23 cellular contexts compared by ENCODE assay signal in the genomic region with DNA sequence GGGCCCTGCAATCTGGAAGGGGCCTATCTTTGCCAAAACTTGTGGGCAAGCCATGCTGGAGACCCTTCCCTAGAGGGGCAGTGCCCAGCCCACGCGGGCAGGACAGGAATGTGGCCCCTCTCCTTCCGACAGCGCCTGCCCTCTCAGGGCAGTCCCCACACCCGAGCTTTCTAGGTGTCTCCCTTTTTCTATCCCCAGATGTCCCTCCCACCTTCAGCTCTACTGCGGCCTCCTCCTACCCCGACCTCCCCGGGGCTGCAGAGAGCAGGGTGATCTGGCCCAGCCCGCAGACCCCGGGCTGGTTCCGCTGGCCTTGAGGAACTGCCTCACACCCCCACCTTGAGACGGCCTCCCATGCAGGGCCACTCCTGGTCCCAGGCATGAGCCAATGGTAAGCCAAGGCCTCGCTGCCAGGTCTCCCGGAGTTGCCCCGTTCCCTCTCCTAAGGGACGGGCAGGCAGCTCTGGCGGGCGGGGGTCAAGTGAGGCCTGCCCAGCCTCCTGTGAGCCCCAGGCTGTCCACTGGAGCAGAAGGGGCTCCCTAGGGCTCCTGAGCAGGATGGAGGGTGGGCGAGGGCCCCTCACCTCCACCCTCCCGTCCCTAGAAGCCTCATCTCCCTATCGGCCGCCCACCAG. TPM values are rescaled to one million over a fixed set of nuclear protein-coding genes. Genes with fewer than 3 reads are reported as not detected.
DNase-seq lines count a peak whose midpoint lies in the region; ATAC-seq and TF ChIP-seq lines count a peak whose summit lies in the region.
"Had no signal": no experiment of that assay in that cellular context is flagged by ENCODE, and none has a peak within 500 bp of the region (broad histone marks: within the 10 kb centered on the region; RNA-seq: fewer than 3 reads in every experiment).

No MANE protein-coding gene starts in this region.

- no peaks in the 10 kb centered on the region for H3K79me2 ChIP-seq in GM23338 (replicated peaks; ENCODE audit: insufficient read depth)

- peaks cover 75% of the 10 kb centered on the region for H3K4me1 Mint-ChIP-seq in activated CD4-positive, alpha-beta memory T cell treated with anti-CD3 and anti-CD28 coated beads, Interleukin-2, amount 10 ng/mL, durations not matched to agents 7 days and 5 days
- peaks cover 75% of the 10 kb centered on the region for H3K4me1 Mint-ChIP-seq in activated CD4-positive, alpha-beta memory T cell treated with anti-CD3 and anti-CD28 coated beads for 36 hours (ENCODE audit: low read depth)
- H3K4me1 Mint-ChIP-seq in GM23338 (peaks cover 25% of the 10 kb centered on the region), endodermal cell (peaks cover 27% of the 10 kb centered on the region)

- TF ChIP-seq CTCF in GM23338 (conservative IDR thresholded peaks at IDR 0.05; ENCODE audit: low read depth in 2 of 2) (no peak), endodermal cell (conservative IDR thresholded peaks at IDR 0.05) (no peak), gastrocnemius medialis (IDR thresholded peaks at IDR 0.05 in 4 of 5, conservative IDR thresholded peaks at IDR 0.05 in 1 of 5) (no peak)

- 90 to 96% methylated on average over 14 to 22 of the region's 22 CpGs for WGBS in endodermal cell (ENCODE audit: insufficient coverage in 1 of 2, insufficient read length in 1 of 2), 2 experiments

- no peaks in the 10 kb centered on the region for H3F3A ChIP-seq in GM23338 (replicated peaks; ENCODE audit: low read depth)

- CTCF ChIA-PET in activated CD4-positive, alpha-beta memory T cell treated with anti-CD3 and anti-CD28 coated beads, Interleukin-2, amount 10 ng/mL, durations not matched to agents 7 days and 5 days (lab: Charles Lee) = interaction anchor here (5.3 kb wide), 1 partner anchor 10 kb away, joined by 41 read pairs; no protein-coding TSS in a partner anchor
- CTCF ChIA-PET in activated CD4-positive, alpha-beta memory T cell treated with anti-CD3 and anti-CD28 coated beads for 36 hours (lab: Charles Lee) = interaction anchor here (1.3 kb wide), 1 partner anchor 12 kb away, joined by 4 read pairs; no protein-coding TSS in a partner anchor

- DNase-seq in activated CD4-positive, alpha-beta memory T cell treated with anti-CD3 and anti-CD28 coated beads, Interleukin-2, amount 10 ng/mL, durations not matched to agents 7 days and 5 days = no peak
- no peak for DNase-seq in activated CD4-positive, alpha-beta memory T cell treated with anti-CD3 and anti-CD28 coated beads for 36 hours
- no peak for DNase-seq in GM23338 (ENCODE audit: low spot score)
- no peak for DNase-seq in endodermal cell
- DNase-seq in gastrocnemius medialis = no peak
- DNase-seq in COR-L47 (lab: John Stamatoyannopoulos, UW) = no peak
- no peak for DNase-seq in DMS153 treated with DMSO at 0.1 percent for 48 hours (lab: John Stamatoyannopoulos, UW; ENCODE audit: unreplicated experiment)
- DNase-seq: activated B cell treated with CpG ODN at 0.5 μM for 24 hours; activated CD4-positive, alpha-beta T cell treated with anti-CD3 and anti-CD28 coated beads, Interleukin-2, amount 50 U/mL, for 4 hours; activated naive CD4-positive, alpha-beta T cell treated with anti-CD3 and anti-CD28 coated beads, Interleukin-2, amount 50 U/mL, for 16 hours; amniotic stem cell; hippocampal formation; Karpas-422; mesenchymal stem cell; NCI-H146; NCI-H524 treated with DMSO at 0.1 percent for 48 hours; SHP77 had no signal

- peak overlapping the region; percentile 51 for H3K27ac Mint-ChIP-seq in activated CD4-positive, alpha-beta memory T cell treated with anti-CD3 and anti-CD28 coated beads, Interleukin-2, amount 10 ng/mL, durations not matched to agents 7 days and 5 days
- no peak overlapping the region for H3K27ac Mint-ChIP-seq in activated CD4-positive, alpha-beta memory T cell treated with anti-CD3 and anti-CD28 coated beads for 36 hours
- H3K27ac Mint-ChIP-seq in GM23338 (no peak overlapping the region), endodermal cell (peak overlapping the region; percentile 44)
- H3K27ac Mint-ChIP-seq: activated T-helper 17 cell treated with anti-CD3 and anti-CD28 coated beads, Interleukin-2, amount 50 U/mL, for 72 hours had no signal

- intact Hi-C loops in activated CD4-positive, alpha-beta memory T cell treated with anti-CD3 and anti-CD28 coated beads for 36 hours (cut with micrococcal nuclease) = no loop called here
- intact Hi-C loops in gastrocnemius medialis (cut with DNase I; ENCODE audit: low total_unique reads) = no loop called here

- H3K27me3 Mint-ChIP-seq in activated CD4-positive, alpha-beta memory T cell treated with anti-CD3 and anti-CD28 coated beads, Interleukin-2, amount 10 ng/mL, durations not matched to agents 7 days and 5 days = peaks cover 2% of the 10 kb centered on the region
- H3K27me3 Mint-ChIP-seq in activated CD4-positive, alpha-beta memory T cell treated with anti-CD3 and anti-CD28 coated beads for 36 hours = peaks cover 18% of the 10 kb centered on the region
- H3K27me3 Mint-ChIP-seq in GM23338 (ENCODE audit: insufficient read depth, low read depth, poor library complexity) (peaks cover 13% of the 10 kb centered on the region), endodermal cell (ENCODE audit: insufficient read depth) (no peaks in the 10 kb centered on the region)
- H3K27me3 Mint-ChIP-seq: activated B cell treated with CpG ODN at 0.5 μM for 24 hours; activated T-helper 17 cell treated with anti-CD3 and anti-CD28 coated beads, Interleukin-2, amount 50 U/mL, for 72 hours had no signal

- H3K27me3 ChIP-seq in GM23338 (ENCODE audit: insufficient read depth) (no peaks in the 10 kb centered on the region), endodermal cell (ENCODE audit: control insufficient read depth, insufficient read depth, low read length, poor library complexity, severe bottlenecking) (no peaks in the 10 kb centered on the region), gastrocnemius medialis (no peaks in the 10 kb centered on the region)
- H3K27me3 ChIP-seq: breast epithelium, tibial nerve had no signal

- TF ChIP-seq POLR2A in gastrocnemius medialis (IDR thresholded peaks at IDR 0.05) = no peak

- POLR2A ChIA-PET in activated CD4-positive, alpha-beta memory T cell treated with anti-CD3 and anti-CD28 coated beads, Interleukin-2, amount 10 ng/mL, durations not matched to agents 7 days and 5 days (lab: Charles Lee) = interaction anchor here (11.5 to 34.9 kb wide), 2 partner anchors 7 to 29 kb away, joined by 409 to 3221 read pairs; a partner anchor contains a TSS
- POLR2A ChIA-PET in activated CD4-positive, alpha-beta memory T cell treated with anti-CD3 and anti-CD28 coated beads for 36 hours (lab: Charles Lee) = no interaction called here

- H3K9ac ChIP-seq in endodermal cell (ENCODE audit: extremely low read depth, low read length, poor library complexity, severe bottlenecking) = no peak overlapping the region

- H3K36me3 Mint-ChIP-seq in activated CD4-positive, alpha-beta memory T cell treated with anti-CD3 and anti-CD28 coated beads, Interleukin-2, amount 10 ng/mL, durations not matched to agents 7 days and 5 days (ENCODE audit: low read depth) = peaks cover 34% of the 10 kb centered on the region
- H3K36me3 Mint-ChIP-seq in activated CD4-positive, alpha-beta memory T cell treated with anti-CD3 and anti-CD28 coated beads for 36 hours = peaks cover 16% of the 10 kb centered on the region
- peaks cover 5% of the 10 kb centered on the region; the same call in 1 of the 3 replicates for H3K36me3 Mint-ChIP-seq in GM23338 (ENCODE audit: low read depth)
- peaks cover 4% of the 10 kb centered on the region for H3K36me3 Mint-ChIP-seq in endodermal cell (ENCODE audit: low read depth)

- no peak overlapping the region for H3K4me2 ChIP-seq in GM23338

- H3K36me3 ChIP-seq in GM23338 (ENCODE audit: insufficient read depth) = no peaks in the 10 kb centered on the region
- H3K36me3 ChIP-seq in endodermal cell (ENCODE audit: control insufficient read depth, insufficient read depth, low read length) = peaks cover 6% of the 10 kb centered on the region
- H3K36me3 ChIP-seq in gastrocnemius medialis = no peaks in the 10 kb centered on the region
- H3K36me3 ChIP-seq: breast epithelium had no signal

- H2AFZ ChIP-seq in GM23338 = no peak overlapping the region

- H3K27ac ChIP-seq in GM23338 (ENCODE audit: low read depth) (no peak overlapping the region), endodermal cell (ENCODE audit: low read depth, low read length) (no peak overlapping the region), gastrocnemius medialis (peak overlapping the region; percentile 18 to 86 (median 70))
- H3K27ac ChIP-seq: coronary artery had no signal

- no peak overlapping the region for H3K4me3 ChIP-seq in GM23338
- no peak overlapping the region for H3K4me3 ChIP-seq in endodermal cell (ENCODE audit: low read length)
- H3K4me3 ChIP-seq in gastrocnemius medialis = no peak overlapping the region
- H3K4me3 ChIP-seq: breast epithelium, coronary artery, tibial nerve had no signal

- no peak overlapping the region for H3K4me3 Mint-ChIP-seq in activated CD4-positive, alpha-beta memory T cell treated with anti-CD3 and anti-CD28 coated beads, Interleukin-2, amount 10 ng/mL, durations not matched to agents 7 days and 5 days
- no peak overlapping the region for H3K4me3 Mint-ChIP-seq in activated CD4-positive, alpha-beta memory T cell treated with anti-CD3 and anti-CD28 coated beads for 36 hours
- H3K4me3 Mint-ChIP-seq in GM23338 (no peak overlapping the region), endodermal cell (no peak overlapping the region)
- H3K4me3 Mint-ChIP-seq: activated B cell treated with CpG ODN at 0.5 μM for 24 hours had no signal

- in situ Hi-C loops in gastrocnemius medialis (cut with MboI; ENCODE audit: low sequenced_read_pairs in 4 of 4) = no loop called here

- H3K9me3 ChIP-seq in endodermal cell (ENCODE audit: control insufficient read depth, low read length) (no peaks in the 10 kb centered on the region), gastrocnemius medialis (no peaks in the 10 kb centered on the region)
- H3K9me3 ChIP-seq: breast epithelium, tibial nerve had no signal

- H3K4me1 ChIP-seq in GM23338 (ENCODE audit: insufficient read depth) (peaks cover 8% of the 10 kb centered on the region; the same call in 1 of the 2 replicates), endodermal cell (ENCODE audit: control insufficient read depth, insufficient read depth, low read length) (no peaks in the 10 kb centered on the region), gastrocnemius medialis (peaks cover 21 to 49% of the 10 kb centered on the region in 2 donors)
- H3K4me1 ChIP-seq: breast epithelium had no signal

- H3K9me3 Mint-ChIP-seq in activated CD4-positive, alpha-beta memory T cell treated with anti-CD3 and anti-CD28 coated beads, Interleukin-2, amount 10 ng/mL, durations not matched to agents 7 days and 5 days = no peaks in the 10 kb centered on the region
- H3K9me3 Mint-ChIP-seq in activated CD4-positive, alpha-beta memory T cell treated with anti-CD3 and anti-CD28 coated beads for 36 hours = no peaks in the 10 kb centered on the region
- H3K9me3 Mint-ChIP-seq in GM23338 (no peaks in the 10 kb centered on the region), endodermal cell (no peaks in the 10 kb centered on the region)
- H3K9me3 Mint-ChIP-seq: activated B cell treated with CpG ODN at 0.5 μM for 24 hours; activated T-helper 17 cell treated with anti-CD3 and anti-CD28 coated beads, Interleukin-2, amount 50 U/mL, for 72 hours had no signal

- H4K20me1 ChIP-seq in GM23338 (replicated peaks; ENCODE audit: insufficient read depth) = no peaks in the 10 kb centered on the region; the same call in 1 of the 2 replicates

- H3K9me2 ChIP-seq in GM23338 (ENCODE audit: insufficient read depth) = no peaks in the 10 kb centered on the region

- peak; percentile 11; the same call in 1 of the 3 replicates for ATAC-seq in GM23338
- no peak for ATAC-seq in gastrocnemius medialis
- ATAC-seq in HG02970 (IDR thresholded peaks at IDR 0.05; ENCODE audit: low FRiP score, unreplicated experiment) = no peak
- ATAC-seq: activated T-helper 17 cell treated with anti-CD3 and anti-CD28 coated beads, Interleukin-2, amount 50 U/mL, for 72 hours; HCT116 had no signal

RNA-seq across cellular contexts. Expression of a gene that starts 39.7 kb away (rescaled TPM):
- 100 to 1,000 TPM; 410 to 423 TPM for total RNA-seq in activated CD4-positive, alpha-beta memory T cell treated with anti-CD3 and anti-CD28 coated beads, Interleukin-2, amount 10 ng/mL, durations not matched to agents 7 days and 5 days
- 1 to 10 TPM; 1.7 TPM for total RNA-seq in activated CD4-positive, alpha-beta memory T cell treated with anti-CD3 and anti-CD28 coated beads for 36 hours
- total RNA-seq in GM23338 (2014; rRNA removed; shearing (Covaris generic)) = 0.89 and 0.90 TPM in 2 replicates
- 0.43 TPM in 1 of 2 replicates, not detected in the other for polyA plus RNA-seq in GM23338 (2016; fragmentation: Nextera tagmentation; extraction: Ambion mirVana)
- total RNA-seq in endodermal cell (1 to 10 TPM in 1 of 2 donors, under 1 TPM in 1; 0.22 to 1.4 TPM), gastrocnemius medialis (10 to 100 TPM in 3 of 4 donors, 1 to 10 TPM in 1; 6.8 to 45.6 (median 32.0) TPM)
- polyA plus RNA-seq in endodermal cell (2013, experiment 1 of 2) = 0.25 TPM
- polyA plus RNA-seq in endodermal cell (2013, experiment 2 of 2) = 0.17 TPM

Comparison
In these comparisons a context has a peak if more than half of its experiments do, and no peak if none do; other contexts are left out.
1. H3K27ac Mint-ChIP-seq: peak in activated CD4-positive, alpha-beta memory T cell treated with anti-CD3 and anti-CD28 coated beads, Interleukin-2, amount 10 ng/mL, durations not matched to agents 7 days and 5 days (single experiment) and endodermal cell (single experiment); none in activated CD4-positive, alpha-beta memory T cell treated with anti-CD3 and anti-CD28 coated beads for 36 hours (single experiment) and GM23338 (single experiment).
2. RNA of a gene that starts 39.7 kb away (total RNA-seq): 410 to 423 TPM in activated CD4-positive, alpha-beta memory T cell treated with anti-CD3 and anti-CD28 coated beads, Interleukin-2, amount 10 ng/mL, durations not matched to agents 7 days and 5 days; 6.8 to 45.6 TPM in gastrocnemius medialis, 1.7 TPM in activated CD4-positive, alpha-beta memory T cell treated with anti-CD3 and anti-CD28 coated beads for 36 hours, 0.22 to 1.4 TPM in endodermal cell and 0.89 to 0.90 TPM in GM23338; every median in the first group is over 4 times any median in the second.
3. H3K27ac ChIP-seq: peak in gastrocnemius medialis (4 of 4); none in GM23338 (single experiment) and endodermal cell (single experiment).